In genomic region chr22:42528591-42529307, GRCh38 we compare ENCODE assay signal across 22 cellular contexts. TPM values are rescaled to one million over a fixed set of nuclear protein-coding genes. Genes with fewer than 3 reads are reported as not detected.
DNase-seq lines count a peak whose midpoint lies in the region; ATAC-seq lines count a peak whose summit lies in the region.
"Had no signal": no experiment of that assay in that cellular context is flagged by ENCODE, and none has a peak within 500 bp of the region (broad histone marks: within the 10 kb centered on the region; RNA-seq: fewer than 3 reads in every experiment).

No MANE protein-coding gene starts in this region.

- H2BK120ac ChIP-seq in trophoblast cell (ENCODE audit: insufficient read depth, low read length, poor library complexity): peak overlapping the region; percentile 84

- DNase-seq in activated CD8-positive, alpha-beta T cell treated with anti-CD3 and anti-CD28 coated beads, Interleukin-2, amount 10 ng/mL, durations not matched to agents 7 days and 5 days: no peak
- DNase-seq in trophoblast cell (no peak), RPMI8226 (no peak), NCI-H2029 treated with DMSO at 0.1 percent for 48 hours (lab: John Stamatoyannopoulos, UW) (no peak)
- DNase-seq in stimulated activated CD4-positive, alpha-beta T cell treated with anti-CD3 and anti-CD28 coated beads, Interleukin-15, amount 100 ng/mL, for 24 hours: no peak
- no peak for DNase-seq in stimulated activated CD4-positive, alpha-beta T cell treated with anti-CD3 and anti-CD28 coated beads, Interleukin-2, amount 100 ng/mL, for 48 hours
- DNase-seq: activated CD4-positive, alpha-beta T cell treated with anti-CD3 and anti-CD28 coated beads for 48 hours; activated CD8-positive, alpha-beta memory T cell treated with anti-CD3 and anti-CD28 coated beads, Interleukin-2, amount 50 U/mL, for 4 hours; activated effector memory CD4-positive, alpha-beta T cell treated with anti-CD3 and anti-CD28 coated beads, Interleukin-2, amount 50 U/mL, for 16 hours; CD4-positive, alpha-beta memory T cell; DMS53; HCEC 1CT; Kasumi-1; NCI-H1105 treated with DMSO at 0.1 percent for 48 hours; NCI-H524 treated with DMSO at 0.1 percent for 48 hours; right lobe of liver; stimulated activated naive CD4-positive, alpha-beta T cell treated with Interleukin-2 at 50 U/mL for 16 hours; SW 1271 had no signal

- H3K18ac ChIP-seq in trophoblast cell (ENCODE audit: low read length): peak overlapping the region; percentile 50

- H3K27ac ChIP-seq in trophoblast cell (ENCODE audit: low read depth, low read length): peak overlapping the region; percentile 95
- H3K27ac ChIP-seq: right lobe of liver, tibial nerve had no signal

- no peak overlapping the region for H4K12ac ChIP-seq in trophoblast cell (ENCODE audit: low read depth, low read length)

- H3K4me1 Mint-ChIP-seq in activated CD8-positive, alpha-beta T cell treated with anti-CD3 and anti-CD28 coated beads, Interleukin-2, amount 10 ng/mL, durations not matched to agents 7 days and 5 days (ENCODE audit: low read depth): peaks cover 40% of the 10 kb centered on the region

- peaks cover 36 to 41% of the 10 kb centered on the region in 2 experiments for H3K4me1 ChIP-seq in trophoblast cell (ENCODE audit: control insufficient read depth in 1 of 2, insufficient read depth in 2 of 2, low read length in 2 of 2)
- H3K4me1 ChIP-seq: right lobe of liver had no signal

- ATAC-seq in GM18909 (IDR thresholded peaks at IDR 0.05; ENCODE audit: poor library complexity, unreplicated experiment) (peak; percentile 68), HG03064 (IDR thresholded peaks at IDR 0.05; ENCODE audit: low read depth, unreplicated experiment) (peak; percentile 48)
- ATAC-seq in activated CD8-positive, alpha-beta T cell treated with anti-CD3 and anti-CD28 coated beads, Interleukin-2, amount 10 ng/mL, durations not matched to agents 7 days and 5 days: no peak
- ATAC-seq: right lobe of liver had no signal

- no peaks in the 10 kb centered on the region for H3K27me3 ChIP-seq in trophoblast cell (ENCODE audit: insufficient read depth, low read length)
- H3K27me3 ChIP-seq: right lobe of liver, tibial nerve had no signal

- H4K91ac ChIP-seq in trophoblast cell (ENCODE audit: low read depth, low read length): peak overlapping the region; percentile 79

- H4K8ac ChIP-seq in trophoblast cell (ENCODE audit: low read depth, low read length): peak overlapping the region; percentile 57

- H3K14ac ChIP-seq in trophoblast cell (ENCODE audit: low read length): peak overlapping the region; percentile 71

- peak overlapping the region; percentile 90 for H2BK5ac ChIP-seq in trophoblast cell (ENCODE audit: low read depth, low read length, poor library complexity)

- no peaks in the 10 kb centered on the region for H3K36me3 ChIP-seq in trophoblast cell (ENCODE audit: control insufficient read depth in 1 of 2, insufficient read depth in 2 of 2, low read length in 2 of 2)
- H3K36me3 ChIP-seq: right lobe of liver, tibial nerve had no signal

- no peak overlapping the region for H3K9ac ChIP-seq in trophoblast cell (ENCODE audit: low read length)

- no peaks in the 10 kb centered on the region for H3K36me3 Mint-ChIP-seq in activated CD8-positive, alpha-beta T cell treated with anti-CD3 and anti-CD28 coated beads, Interleukin-2, amount 10 ng/mL, durations not matched to agents 7 days and 5 days (ENCODE audit: low read depth)

- no peak overlapping the region for H3K4me3 ChIP-seq in trophoblast cell (ENCODE audit: low read depth, low read length)
- H3K4me3 ChIP-seq: lung, right lobe of liver, tibial nerve had no signal

- peak overlapping the region; percentile 72 for H3K27ac Mint-ChIP-seq in activated CD8-positive, alpha-beta T cell treated with anti-CD3 and anti-CD28 coated beads, Interleukin-2, amount 10 ng/mL, durations not matched to agents 7 days and 5 days
- H3K27ac Mint-ChIP-seq: CD4-positive, alpha-beta memory T cell had no signal

- peaks cover 4% of the 10 kb centered on the region for H3K27me3 Mint-ChIP-seq in activated CD8-positive, alpha-beta T cell treated with anti-CD3 and anti-CD28 coated beads, Interleukin-2, amount 10 ng/mL, durations not matched to agents 7 days and 5 days (ENCODE audit: low read depth)
- H3K27me3 Mint-ChIP-seq: CD4-positive, alpha-beta memory T cell had no signal

- H3K4me3 Mint-ChIP-seq in activated CD8-positive, alpha-beta T cell treated with anti-CD3 and anti-CD28 coated beads, Interleukin-2, amount 10 ng/mL, durations not matched to agents 7 days and 5 days: no peak overlapping the region

- no peak overlapping the region for H3K23ac ChIP-seq in trophoblast cell (ENCODE audit: low read length)

- H3K4ac ChIP-seq in trophoblast cell (ENCODE audit: low read depth, low read length): peak overlapping the region; percentile 80

- H3K79me2 ChIP-seq in trophoblast cell (ENCODE audit: control insufficient read depth, insufficient read depth, low read length, poor library complexity): peaks cover 4% of the 10 kb centered on the region

- no peaks in the 10 kb centered on the region for H3K9me3 Mint-ChIP-seq in activated CD8-positive, alpha-beta T cell treated with anti-CD3 and anti-CD28 coated beads, Interleukin-2, amount 10 ng/mL, durations not matched to agents 7 days and 5 days (ENCODE audit: insufficient read depth)
- H3K9me3 Mint-ChIP-seq: CD4-positive, alpha-beta memory T cell had no signal

- peak overlapping the region; percentile 80 for H2BK12ac ChIP-seq in trophoblast cell (ENCODE audit: low read length)

- peaks cover 26% of the 10 kb centered on the region for H3K79me1 ChIP-seq in trophoblast cell (ENCODE audit: low read length)

- WGBS in trophoblast cell (ENCODE audit: extremely low coverage, insufficient coverage, insufficient read length): no CpG with 5 or more reads among the region's 11 CpGs

- CTCF ChIA-PET in activated CD8-positive, alpha-beta T cell treated with anti-CD3 and anti-CD28 coated beads, Interleukin-2, amount 10 ng/mL, durations not matched to agents 7 days and 5 days (lab: Charles Lee): no interaction called here

- POLR2A ChIA-PET in activated CD8-positive, alpha-beta T cell treated with anti-CD3 and anti-CD28 coated beads, Interleukin-2, amount 10 ng/mL, durations not matched to agents 7 days and 5 days (lab: Charles Lee): no interaction called here

- peak overlapping the region; percentile 41 for H3K4me2 ChIP-seq in trophoblast cell (ENCODE audit: low read length)

- peak overlapping the region; percentile 71 for H2AK5ac ChIP-seq in trophoblast cell (ENCODE audit: low read length)

- no peak overlapping the region for H2AFZ ChIP-seq in trophoblast cell (ENCODE audit: insufficient read depth, low read length, poor library complexity)

- H3K9me3 ChIP-seq in trophoblast cell (ENCODE audit: insufficient read depth, low read depth, low read length): no peaks in the 10 kb centered on the region
- H3K9me3 ChIP-seq: right lobe of liver, tibial nerve had no signal

RNA-seq across cellular contexts. Expression of gene RRP7A, which starts 9.2 kb away (rescaled TPM):
- 10 to 100 TPM; 85.9 to 90.1 TPM for total RNA-seq in activated CD8-positive, alpha-beta T cell treated with anti-CD3 and anti-CD28 coated beads, Interleukin-2, amount 10 ng/mL, durations not matched to agents 7 days and 5 days
- polyA plus RNA-seq in trophoblast cell (2013): 25.8 TPM in 2 replicates

RNA-seq across cellular contexts. Expression of gene SERHL2, which starts 25.0 kb away (rescaled TPM):
- total RNA-seq in activated CD8-positive, alpha-beta T cell treated with anti-CD3 and anti-CD28 coated beads, Interleukin-2, amount 10 ng/mL, durations not matched to agents 7 days and 5 days: 1 to 10 TPM; 2.3 to 2.4 TPM
- 7.1 and 7.2 TPM in 2 replicates for polyA plus RNA-seq in trophoblast cell (2013)
